ENCODE assay signal across 1 cellular context in the genomic region with DNA sequence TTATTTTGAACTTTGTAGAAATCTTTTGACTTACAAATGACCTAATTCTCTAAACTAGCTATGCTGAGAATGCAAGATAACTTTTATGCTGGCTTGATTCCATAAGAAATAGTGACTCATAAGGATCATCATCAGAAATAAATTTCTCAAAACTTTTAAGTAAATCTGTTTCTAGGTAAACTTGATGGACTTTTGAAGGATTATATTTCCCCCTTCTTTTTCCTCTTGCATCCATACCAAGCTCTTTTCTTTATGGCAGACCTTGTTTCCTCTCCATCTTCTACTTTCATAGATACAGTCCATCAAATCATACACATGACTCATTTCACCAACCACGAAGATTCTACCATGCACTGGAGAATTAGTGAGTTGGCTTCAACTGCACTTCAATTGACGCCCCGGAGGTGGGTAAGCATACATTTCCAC.
TF ChIP-seq lines count a peak whose summit lies in the region.

No MANE protein-coding gene starts in this region.

TF ChIP-seq in IMR-90, 13 proteins besides CTCF, POLR2A, EP300 and RAD21:
- TF ChIP-seq CHD1 (IDR thresholded peaks at IDR 0.05; ENCODE audit: low read depth, low read length) (no peak), FOS (IDR thresholded peaks at IDR 0.05; ENCODE audit: low read depth, low read length) (peak; percentile 40; the same call in 1 of the 2 replicates), NFE2L2 (IDR thresholded peaks at IDR 0.05; ENCODE audit: low read depth, low read length) (no peak)
